ENCODE assay signal across 9 cellular contexts in genomic region chr14:22885975-22886374, GRCh38. TPM values are rescaled to one million over a fixed set of nuclear protein-coding genes. Genes with fewer than 3 reads are reported as not detected.
DNase-seq lines count a peak whose midpoint lies in the region; ATAC-seq and TF ChIP-seq lines count a peak whose summit lies in the region.
"Had no signal": no experiment of that assay in that cellular context is flagged by ENCODE, and none has a peak within 500 bp of the region (broad histone marks: within the 10 kb centered on the region; RNA-seq: fewer than 3 reads in every experiment).

No MANE protein-coding gene starts in this region.

- no peak overlapping the region for H3K4ac ChIP-seq in mesendoderm (ENCODE audit: low read depth, low read length)

- H2AK5ac ChIP-seq in mesendoderm (ENCODE audit: low read length) = peak overlapping the region; percentile 15

- peaks cover 2% of the 10 kb centered on the region for H3K27me3 Mint-ChIP-seq in activated naive CD4-positive, alpha-beta T cell treated with anti-CD3 and anti-CD28 coated beads for 36 hours (ENCODE audit: low read depth)
- H3K27me3 Mint-ChIP-seq in activated naive CD8-positive, alpha-beta T cell treated with anti-CD3 and anti-CD28 coated beads, Interleukin-2, amount 10 ng/mL, durations not matched to agents 7 days and 5 days = peaks cover 25% of the 10 kb centered on the region

- H3K4me1 ChIP-seq in mesendoderm (ENCODE audit: control insufficient read depth, low read depth, low read length) (peaks cover 15% of the 10 kb centered on the region), upper lobe of left lung (peaks cover 16 to 39% (median 35%) of the 10 kb centered on the region in 4 donors)

- peak overlapping the region; percentile 65 for H3K9ac ChIP-seq in mesendoderm (ENCODE audit: low read length)

- H3K36me3 ChIP-seq in mesendoderm (ENCODE audit: control insufficient read depth, insufficient read depth, low read length) (no peaks in the 10 kb centered on the region), upper lobe of left lung (no peaks in the 10 kb centered on the region)

- H3K27ac ChIP-seq in mesendoderm (ENCODE audit: low read depth, low read length) (no peak overlapping the region), upper lobe of left lung (peak overlapping the region; percentile 74 to 82 (median 79))

- H3K4me3 Mint-ChIP-seq in activated naive CD4-positive, alpha-beta T cell treated with anti-CD3 and anti-CD28 coated beads for 36 hours = peak overlapping the region; percentile 83
- peak overlapping the region; percentile 36 for H3K4me3 Mint-ChIP-seq in activated naive CD8-positive, alpha-beta T cell treated with anti-CD3 and anti-CD28 coated beads, Interleukin-2, amount 10 ng/mL, durations not matched to agents 7 days and 5 days

- H3K18ac ChIP-seq in mesendoderm (ENCODE audit: low read length) = no peak overlapping the region

- peak overlapping the region; percentile 86 for H3K56ac ChIP-seq in mesendoderm (ENCODE audit: low read length)

- H3K9me3 Mint-ChIP-seq in activated naive CD4-positive, alpha-beta T cell treated with anti-CD3 and anti-CD28 coated beads for 36 hours = no peaks in the 10 kb centered on the region
- H3K9me3 Mint-ChIP-seq in activated naive CD8-positive, alpha-beta T cell treated with anti-CD3 and anti-CD28 coated beads, Interleukin-2, amount 10 ng/mL, durations not matched to agents 7 days and 5 days = no peaks in the 10 kb centered on the region

- TF ChIP-seq CTCF in upper lobe of left lung (IDR thresholded peaks at IDR 0.05) = no peak

- peaks cover 50% of the 10 kb centered on the region for H3K4me1 Mint-ChIP-seq in activated naive CD4-positive, alpha-beta T cell treated with anti-CD3 and anti-CD28 coated beads for 36 hours (ENCODE audit: low read depth)
- H3K4me1 Mint-ChIP-seq in activated naive CD8-positive, alpha-beta T cell treated with anti-CD3 and anti-CD28 coated beads, Interleukin-2, amount 10 ng/mL, durations not matched to agents 7 days and 5 days = peaks cover 23% of the 10 kb centered on the region

- no peaks in the 10 kb centered on the region for H3K79me1 ChIP-seq in mesendoderm (ENCODE audit: low read length)

- no peaks in the 10 kb centered on the region for H3K79me2 ChIP-seq in mesendoderm (ENCODE audit: control insufficient read depth, insufficient read depth, low read length)

- WGBS in mesendoderm (ENCODE audit: extremely low coverage, insufficient coverage, low lambda C conversion rate) = no CpG with 5 or more reads among the region's 21 CpGs
- WGBS in upper lobe of left lung, 2 donors = 92 to 93% methylated on average over 21 of the region's 21 CpGs

- no peak overlapping the region for H3K23ac ChIP-seq in mesendoderm (ENCODE audit: low read length)

- H4K5ac ChIP-seq in mesendoderm (ENCODE audit: low read length) = no peak overlapping the region

- H3K27me3 ChIP-seq in mesendoderm (ENCODE audit: insufficient read depth, low read length, poor library complexity) (no peaks in the 10 kb centered on the region), upper lobe of left lung (no peaks in the 10 kb centered on the region)

- no peak overlapping the region for H4K8ac ChIP-seq in mesendoderm (ENCODE audit: low read depth, low read length)

- no peak overlapping the region for H2BK5ac ChIP-seq in mesendoderm (ENCODE audit: low read length)

- no peak overlapping the region for H2BK15ac ChIP-seq in mesendoderm (replicated peaks; ENCODE audit: low read depth)

- no peak overlapping the region for H3K27ac Mint-ChIP-seq in activated naive CD4-positive, alpha-beta T cell treated with anti-CD3 and anti-CD28 coated beads for 36 hours
- H3K27ac Mint-ChIP-seq in activated naive CD8-positive, alpha-beta T cell treated with anti-CD3 and anti-CD28 coated beads, Interleukin-2, amount 10 ng/mL, durations not matched to agents 7 days and 5 days = peak overlapping the region; percentile 18

- CTCF ChIA-PET in activated naive CD4-positive, alpha-beta T cell treated with anti-CD3 and anti-CD28 coated beads for 36 hours (lab: Charles Lee) = interaction anchor here (0.9 to 10.8 kb wide), 4 partner anchors 14 to 63 kb away, joined by 3 to 125 read pairs (median 38); partner anchors contain the start of gene LRP10

- no peak for TF ChIP-seq EP300 in upper lobe of left lung (IDR thresholded peaks at IDR 0.05)

- no peaks in the 10 kb centered on the region for H3K9me3 ChIP-seq in upper lobe of left lung

- H3K4me3 ChIP-seq in mesendoderm (ENCODE audit: low read length) (no peak overlapping the region), upper lobe of left lung (peak overlapping the region in 3 of 4 donors; percentile 49 to 68 (median 59))

- no peak for ATAC-seq in activated naive CD8-positive, alpha-beta T cell treated with anti-CD3 and anti-CD28 coated beads, Interleukin-2, amount 10 ng/mL, durations not matched to agents 7 days and 5 days (ENCODE audit: low read depth)
- ATAC-seq in upper lobe of left lung (ENCODE audit: low FRiP score in 2 of 2) = no peak

- TF ChIP-seq POLR2A in upper lobe of left lung (IDR thresholded peaks at IDR 0.05) = no peak

- H3K36me3 Mint-ChIP-seq in activated naive CD4-positive, alpha-beta T cell treated with anti-CD3 and anti-CD28 coated beads for 36 hours (ENCODE audit: low read depth) = no peaks in the 10 kb centered on the region
- no peaks in the 10 kb centered on the region for H3K36me3 Mint-ChIP-seq in activated naive CD8-positive, alpha-beta T cell treated with anti-CD3 and anti-CD28 coated beads, Interleukin-2, amount 10 ng/mL, durations not matched to agents 7 days and 5 days

- POLR2A ChIA-PET in activated naive CD8-positive, alpha-beta T cell treated with anti-CD3 and anti-CD28 coated beads, Interleukin-2, amount 10 ng/mL, durations not matched to agents 7 days and 5 days (lab: Charles Lee) = interaction anchor here (1.0 to 2.9 kb wide), 4 partner anchors 14 to 33 kb away, joined by 3 to 27 read pairs (median 6); partner anchors contain the start of genes LRP10 and RBM23

- DNase-seq in activated naive CD4-positive, alpha-beta T cell treated with anti-CD3 and anti-CD28 coated beads for 36 hours = no peak
- no peak for DNase-seq in activated naive CD4-positive, alpha-beta T cell treated with anti-CD3 and anti-CD28 coated beads, Interleukin-2, amount 50 U/mL, for 16 hours
- no peak for DNase-seq in activated naive CD8-positive, alpha-beta T cell treated with anti-CD3 and anti-CD28 coated beads, Interleukin-2, amount 10 ng/mL, durations not matched to agents 7 days and 5 days
- DNase-seq in mesendoderm (no peak), upper lobe of left lung (no peak), pons (ENCODE audit: low spot score) (no peak), activated gamma-delta T cell treated with Interleukin-2 at 50 U/mL for 16 hours (no peak), cerebellum (ENCODE audit: low spot score) (no peak)
- DNase-seq: AML-193 had no signal

- intact Hi-C loops in activated naive CD4-positive, alpha-beta T cell treated with anti-CD3 and anti-CD28 coated beads for 36 hours (cut with micrococcal nuclease) = loop anchor here (2.0 kb wide), 1 partner anchor 57 kb away; the partner anchor contains the start of gene MRPL52

- no peak overlapping the region for H3K4me2 ChIP-seq in mesendoderm (ENCODE audit: low read length)

- H2BK120ac ChIP-seq in mesendoderm (ENCODE audit: low read depth, low read length) = no peak overlapping the region

RNA-seq across cellular contexts. Expression of gene REM2, which starts 3.0 kb away (rescaled TPM):
- total RNA-seq in activated naive CD4-positive, alpha-beta T cell treated with anti-CD3 and anti-CD28 coated beads for 36 hours = under 1 TPM; 0.69 to 0.74 TPM
- 1 to 10 TPM; 1.2 TPM for total RNA-seq in activated naive CD8-positive, alpha-beta T cell treated with anti-CD3 and anti-CD28 coated beads, Interleukin-2, amount 10 ng/mL, durations not matched to agents 7 days and 5 days
- polyA plus RNA-seq in mesendoderm (2013, experiment 1 of 2) = 1.1 TPM
- 1.2 TPM for polyA plus RNA-seq in mesendoderm (2013, experiment 2 of 2)
- 1 to 10 TPM; 1.0 to 6.3 (median 1.2) TPM for total RNA-seq in upper lobe of left lung
- total RNA-seq in cerebellum = 4.0 TPM

RNA-seq across cellular contexts. Expression of gene LRP10, which starts 14.4 kb away (rescaled TPM):
- total RNA-seq in activated naive CD4-positive, alpha-beta T cell treated with anti-CD3 and anti-CD28 coated beads for 36 hours = 10 to 100 TPM; 71.9 to 75.2 TPM
- total RNA-seq in activated naive CD8-positive, alpha-beta T cell treated with anti-CD3 and anti-CD28 coated beads, Interleukin-2, amount 10 ng/mL, durations not matched to agents 7 days and 5 days = 10 to 100 TPM; 59.9 to 63.1 TPM
- polyA plus RNA-seq in mesendoderm (2013, experiment 1 of 2) = 11.7 TPM
- 11.5 TPM for polyA plus RNA-seq in mesendoderm (2013, experiment 2 of 2)
- total RNA-seq in upper lobe of left lung (100 to 1,000 TPM in 5 of 6 donors, 10 to 100 TPM in 1; 90.2 to 169 (median 149) TPM), cerebellum (7.8 TPM)

RNA-seq across cellular contexts. Expression of gene RBM23, which starts 33.0 kb away (rescaled TPM):
- 10 to 100 TPM; 53.5 to 61.2 TPM for total RNA-seq in activated naive CD4-positive, alpha-beta T cell treated with anti-CD3 and anti-CD28 coated beads for 36 hours
- 10 to 100 TPM; 91.7 to 98.0 TPM for total RNA-seq in activated naive CD8-positive, alpha-beta T cell treated with anti-CD3 and anti-CD28 coated beads, Interleukin-2, amount 10 ng/mL, durations not matched to agents 7 days and 5 days
- polyA plus RNA-seq in mesendoderm (2013, experiment 1 of 2) = 47.3 TPM
- polyA plus RNA-seq in mesendoderm (2013, experiment 2 of 2) = 49.8 TPM
- total RNA-seq in upper lobe of left lung = 10 to 100 TPM; 63.3 to 96.8 (median 91.9) TPM
- total RNA-seq in cerebellum = 91.1 TPM

RNA-seq across cellular contexts. Expression of gene PRMT5, which starts 43.2 kb away (rescaled TPM):
- total RNA-seq in activated naive CD4-positive, alpha-beta T cell treated with anti-CD3 and anti-CD28 coated beads for 36 hours = 10 to 100 TPM; 81.0 to 92.8 TPM
- total RNA-seq in activated naive CD8-positive, alpha-beta T cell treated with anti-CD3 and anti-CD28 coated beads, Interleukin-2, amount 10 ng/mL, durations not matched to agents 7 days and 5 days = 10 to 100 TPM; 35.7 to 40.1 TPM
- polyA plus RNA-seq in mesendoderm (2013, experiment 1 of 2) = 154 TPM
- polyA plus RNA-seq in mesendoderm (2013, experiment 2 of 2) = 151 TPM
- total RNA-seq in upper lobe of left lung (10 to 100 TPM; 21.4 to 51.3 (median 39.2) TPM), cerebellum (48.2 TPM)

RNA-seq across cellular contexts. Expression of gene MMP14, which starts 49.6 kb away (rescaled TPM):
- total RNA-seq in activated naive CD4-positive, alpha-beta T cell treated with anti-CD3 and anti-CD28 coated beads for 36 hours = 1 to 10 TPM; 1.3 to 2.1 TPM
- total RNA-seq in activated naive CD8-positive, alpha-beta T cell treated with anti-CD3 and anti-CD28 coated beads, Interleukin-2, amount 10 ng/mL, durations not matched to agents 7 days and 5 days = 1 to 10 TPM; 3.1 to 4.9 TPM
- 188 TPM for polyA plus RNA-seq in mesendoderm (2013, experiment 1 of 2)
- polyA plus RNA-seq in mesendoderm (2013, experiment 2 of 2) = 174 TPM
- total RNA-seq in upper lobe of left lung (100 to 1,000 TPM in 3 of 6 donors, 10 to 100 TPM in 3; 53.4 to 157 (median 104) TPM), cerebellum (17.6 TPM)
